26 cellular contexts compared by ENCODE assay signal in genomic region chr7:39695852-39696586, GRCh38.
DNase-seq lines count a peak whose midpoint lies in the region; ATAC-seq and TF ChIP-seq lines count a peak whose summit lies in the region.
"Had no signal": no experiment of that assay in that cellular context is flagged by ENCODE, and none has a peak within 500 bp of the region (broad histone marks: within the 10 kb centered on the region; RNA-seq: fewer than 3 reads in every experiment).

No MANE protein-coding gene starts in this region.

- no peak for TF ChIP-seq CTCF in HFFc6 (IDR thresholded peaks at IDR 0.05)
- TF ChIP-seq CTCF in esophagus muscularis mucosa (IDR thresholded peaks at IDR 0.05) = no peak
- no peak for TF ChIP-seq CTCF in WTC11 (IDR thresholded peaks at IDR 0.05)

- peaks cover 2% of the 10 kb centered on the region for H3K9me3 Mint-ChIP-seq in activated T-cell treated with anti-CD3 and anti-CD28 coated beads, Interleukin-2, amount 50 U/mL, for 24 hours
- peaks cover 0 to 2% of the 10 kb centered on the region in 2 donors for H3K9me3 Mint-ChIP-seq in activated T-cell treated with anti-CD3 and anti-CD28 coated beads, Interleukin-2, amount 50 U/mL, for 72 hours
- H3K9me3 Mint-ChIP-seq in HFFc6 (no peaks in the 10 kb centered on the region), WTC11 (peaks cover 7% of the 10 kb centered on the region)

- no peak overlapping the region for H3K9ac ChIP-seq in subcutaneous abdominal adipose tissue (ENCODE audit: low read length in 5 of 5)
- H3K9ac ChIP-seq: BLaER1, GM23248 had no signal

- no peak for DNase-seq in activated T-cell treated with anti-CD3 and anti-CD28 coated beads, Interleukin-2, amount 50 U/mL, for 24 hours
- DNase-seq in activated T-cell treated with anti-CD3 and anti-CD28 coated beads, Interleukin-2, amount 50 U/mL, for 72 hours = no peak
- DNase-seq in HFFc6 (no peak), esophagus muscularis mucosa (ENCODE audit: extremely low spot score) (peak; percentile 12), WTC11 (ENCODE audit: low spot score) (no peak), mucosa of gallbladder (ENCODE audit: low spot score) (no peak)
- DNase-seq in effector CD8-positive, alpha-beta T cell (lab: John Stamatoyannopoulos, UW) = no peak
- DNase-seq: ACHN; CD4-positive, CD25-positive, alpha-beta regulatory T cell; DMS53; GM23248; H7; Karpas-422; NCI-H1105; NCI-H146; NCI-H1930; NCI-H2107; NCI-H524 treated with DMSO at 0.1 percent for 48 hours; NCI-H82; NK-92 treated with Interleukin-12 subunit alpha and Interleukin-12 subunit beta, amount 100 ng/mL, for 24 hours; Right ventricle myocardium superior; RPMI8226 had no signal

- H3K36me3 ChIP-seq in esophagus muscularis mucosa = peaks cover 20 to 69% (median 39%) of the 10 kb centered on the region in 4 donors
- peaks cover 17 to 44% (median 26%) of the 10 kb centered on the region in 5 donors for H3K36me3 ChIP-seq in subcutaneous abdominal adipose tissue (ENCODE audit: control insufficient read depth in 5 of 5, insufficient read depth in 5 of 5, low read length in 5 of 5)

- H3K36me3 Mint-ChIP-seq in activated T-cell treated with anti-CD3 and anti-CD28 coated beads, Interleukin-2, amount 50 U/mL, for 24 hours (ENCODE audit: low read depth) = peaks cover 92% of the 10 kb centered on the region
- peaks cover 5 to 17% of the 10 kb centered on the region in 2 donors for H3K36me3 Mint-ChIP-seq in activated T-cell treated with anti-CD3 and anti-CD28 coated beads, Interleukin-2, amount 50 U/mL, for 72 hours (ENCODE audit: insufficient read depth in 2 of 2)
- H3K36me3 Mint-ChIP-seq in HFFc6 (ENCODE audit: low read depth) = peaks cover 57% of the 10 kb centered on the region
- H3K36me3 Mint-ChIP-seq in WTC11 = peaks cover 60% of the 10 kb centered on the region

- no peak for TF ChIP-seq POLR2A in esophagus muscularis mucosa (IDR thresholded peaks at IDR 0.05; ENCODE audit: low read depth)

- WGBS in esophagus muscularis mucosa = 88% methylated on average over 3 of the region's 3 CpGs

- POLR2A ChIA-PET in WTC11 (lab: Charles Lee) = no interaction called here

- peaks cover 7% of the 10 kb centered on the region for H3K4me1 Mint-ChIP-seq in activated T-cell treated with anti-CD3 and anti-CD28 coated beads, Interleukin-2, amount 50 U/mL, for 24 hours (ENCODE audit: low read depth)
- no peaks in the 10 kb centered on the region for H3K4me1 Mint-ChIP-seq in activated T-cell treated with anti-CD3 and anti-CD28 coated beads, Interleukin-2, amount 50 U/mL, for 72 hours (ENCODE audit: low read depth)
- H3K4me1 Mint-ChIP-seq in HFFc6 (ENCODE audit: low read depth) (peaks cover 45% of the 10 kb centered on the region), WTC11 (peaks cover 4% of the 10 kb centered on the region)

- no peak overlapping the region for H3K27ac ChIP-seq in esophagus muscularis mucosa (replicated peaks in 1 of 4)
- peak overlapping the region; percentile 24 for H3K27ac ChIP-seq in subcutaneous abdominal adipose tissue (ENCODE audit: low read depth, low read length)
- H3K27ac ChIP-seq: 22Rv1, BLaER1, GM23248, SJSA1 had no signal

- H3K27me3 ChIP-seq in esophagus muscularis mucosa (no peaks in the 10 kb centered on the region), subcutaneous abdominal adipose tissue (ENCODE audit: control insufficient read depth in 5 of 5, insufficient read depth in 4 of 5, low read length in 5 of 5) (no peaks in the 10 kb centered on the region)
- H3K27me3 ChIP-seq: BLaER1, SJSA1 had no signal

- intact Hi-C loops in esophagus muscularis mucosa (cut with DNase I) = no loop called here

- H3K4me3 ChIP-seq in esophagus muscularis mucosa = no peak overlapping the region
- no peak overlapping the region for H3K4me3 ChIP-seq in subcutaneous abdominal adipose tissue (ENCODE audit: low read depth in 1 of 5, low read length in 5 of 5)
- H3K4me3 ChIP-seq: BLaER1, GM23248, SJSA1 had no signal

- no peaks in the 10 kb centered on the region for H3K27me3 Mint-ChIP-seq in activated T-cell treated with anti-CD3 and anti-CD28 coated beads, Interleukin-2, amount 50 U/mL, for 24 hours
- no peaks in the 10 kb centered on the region for H3K27me3 Mint-ChIP-seq in activated T-cell treated with anti-CD3 and anti-CD28 coated beads, Interleukin-2, amount 50 U/mL, for 72 hours (ENCODE audit: low read depth)
- no peaks in the 10 kb centered on the region for H3K27me3 Mint-ChIP-seq in HFFc6 (ENCODE audit: insufficient read depth)
- H3K27me3 Mint-ChIP-seq in WTC11 (ENCODE audit: low read depth) = no peaks in the 10 kb centered on the region
- H3K27me3 Mint-ChIP-seq: CD4-positive, CD25-positive, alpha-beta regulatory T cell had no signal

- CTCF ChIA-PET in WTC11 (lab: Charles Lee) = no interaction called here

- no peak overlapping the region for H3K4me3 Mint-ChIP-seq in activated T-cell treated with anti-CD3 and anti-CD28 coated beads, Interleukin-2, amount 50 U/mL, for 24 hours
- H3K4me3 Mint-ChIP-seq in activated T-cell treated with anti-CD3 and anti-CD28 coated beads, Interleukin-2, amount 50 U/mL, for 72 hours = no peak overlapping the region
- H3K4me3 Mint-ChIP-seq in HFFc6 = no peak overlapping the region
- no peak overlapping the region for H3K4me3 Mint-ChIP-seq in WTC11
- H3K4me3 Mint-ChIP-seq: CD4-positive, CD25-positive, alpha-beta regulatory T cell had no signal

- ATAC-seq in activated T-cell treated with anti-CD3 and anti-CD28 coated beads, Interleukin-2, amount 50 U/mL, for 72 hours (replicated peaks in 1 of 2) = no peak
- ATAC-seq in WTC11 = no peak

- H3K9me3 ChIP-seq in esophagus muscularis mucosa (no peaks in the 10 kb centered on the region), subcutaneous abdominal adipose tissue (ENCODE audit: control insufficient read depth in 5 of 5, low read length in 5 of 5) (no peaks in the 10 kb centered on the region)
- H3K9me3 ChIP-seq: SJSA1 had no signal

- no peak for TF ChIP-seq EP300 in esophagus muscularis mucosa (IDR thresholded peaks at IDR 0.05)

- H3K4me1 ChIP-seq in esophagus muscularis mucosa = no peaks in the 10 kb centered on the region
- H3K4me1 ChIP-seq in subcutaneous abdominal adipose tissue (ENCODE audit: control insufficient read depth in 5 of 5, insufficient read depth in 5 of 5, low read length in 5 of 5) = peaks cover 0 to 25% (median 22%) of the 10 kb centered on the region in 5 donors
- H3K4me1 ChIP-seq: BLaER1 had no signal

- H3K27ac Mint-ChIP-seq in activated T-cell treated with anti-CD3 and anti-CD28 coated beads, Interleukin-2, amount 50 U/mL, for 24 hours = peak overlapping the region; percentile 34
- H3K27ac Mint-ChIP-seq in activated T-cell treated with anti-CD3 and anti-CD28 coated beads, Interleukin-2, amount 50 U/mL, for 72 hours = no peak overlapping the region
- H3K27ac Mint-ChIP-seq in HFFc6 = peak overlapping the region; percentile 27
- H3K27ac Mint-ChIP-seq in WTC11 = no peak overlapping the region

TF ChIP-seq in WTC11, 78 proteins besides CTCF, POLR2A, EP300 and RAD21 (continues in another document):
- TF ChIP-seq RORB (CRISPR knock-in tag; IDR thresholded peaks at IDR 0.05) (no peak), ZNF121 (CRISPR knock-in tag; IDR thresholded peaks at IDR 0.05) (no peak), ZNF263 (CRISPR knock-in tag; IDR thresholded peaks at IDR 0.05; ENCODE audit: low read depth) (no peak), ZMAT4 (CRISPR knock-in tag; IDR thresholded peaks at IDR 0.05) (no peak), ZNF138 (CRISPR knock-in tag; conservative IDR thresholded peaks at IDR 0.05) (no peak), MYBL2 (CRISPR knock-in tag; IDR thresholded peaks at IDR 0.05) (no peak), ZNF232 (CRISPR knock-in tag; IDR thresholded peaks at IDR 0.05) (no peak), RELA (CRISPR knock-in tag; IDR thresholded peaks at IDR 0.05; ENCODE audit: borderline replicate concordance) (no peak), SMAD4 (CRISPR knock-in tag; IDR thresholded peaks at IDR 0.05) (no peak), ZBTB21 (CRISPR knock-in tag; IDR thresholded peaks at IDR 0.05; ENCODE audit: borderline replicate concordance) (no peak), ETV6 (CRISPR knock-in tag; IDR thresholded peaks at IDR 0.05) (no peak), PREB (CRISPR knock-in tag; IDR thresholded peaks at IDR 0.05; ENCODE audit: borderline replicate concordance) (no peak), E2F1 (CRISPR knock-in tag; IDR thresholded peaks at IDR 0.05) (no peak)

Comparison
In these comparisons a context has a peak if more than half of its experiments do, and no peak if none do; other contexts are left out.
1. H3K27ac Mint-ChIP-seq: peak in activated T-cell treated with anti-CD3 and anti-CD28 coated beads, Interleukin-2, amount 50 U/mL, for 24 hours (single experiment) and HFFc6 (single experiment); none in activated T-cell treated with anti-CD3 and anti-CD28 coated beads, Interleukin-2, amount 50 U/mL, for 72 hours (single experiment) and WTC11 (single experiment).